Comparison of ENCODE assay signal across 11 cellular contexts in the genomic region with DNA sequence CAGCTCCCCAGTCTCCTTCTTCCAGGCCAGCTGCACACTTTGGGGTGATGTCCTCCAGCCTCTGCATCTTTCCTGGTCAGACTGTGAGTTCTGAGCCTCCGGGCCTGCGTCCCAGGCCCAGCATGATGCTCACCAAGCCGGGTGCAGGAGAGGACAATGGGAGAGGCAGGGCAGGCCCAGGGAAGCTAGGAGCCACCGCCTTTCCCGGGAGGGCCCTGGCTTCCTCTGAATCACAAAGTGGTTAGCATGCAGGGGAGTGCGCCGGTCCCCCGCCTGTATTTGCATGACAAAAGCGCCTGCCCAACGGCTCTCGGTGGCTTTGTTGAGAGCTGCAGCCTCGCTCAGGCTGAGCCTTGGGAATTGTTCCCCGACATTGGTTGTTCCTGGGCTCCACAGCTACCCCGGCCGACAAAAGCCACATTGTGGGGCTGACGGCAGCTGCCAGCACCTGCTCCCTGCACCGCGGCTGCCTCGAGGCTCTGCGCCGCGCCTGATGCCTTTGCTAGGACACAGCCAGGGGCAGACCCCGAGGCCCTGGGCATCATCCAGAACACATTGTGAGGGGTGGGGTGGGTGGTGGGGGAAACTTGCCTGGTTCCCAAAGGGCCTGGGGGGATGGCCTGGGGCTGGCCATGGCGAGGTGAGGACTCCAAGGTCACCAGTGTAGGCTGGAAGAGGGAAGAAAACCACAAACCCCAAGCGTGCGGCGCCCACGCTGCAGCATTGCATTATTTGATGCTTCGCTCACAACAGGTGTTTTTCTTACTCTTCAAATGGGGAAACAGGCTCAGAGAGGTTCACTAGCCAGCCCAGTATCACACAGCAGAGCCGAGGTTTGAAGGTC. TPM values are rescaled to one million over a fixed set of nuclear protein-coding genes. Genes with fewer than 3 reads are reported as not detected.
DNase-seq lines count a peak whose midpoint lies in the region; ATAC-seq lines count a peak whose summit lies in the region.
"Had no signal": no experiment of that assay in that cellular context is flagged by ENCODE, and none has a peak within 500 bp of the region (broad histone marks: within the 10 kb centered on the region; RNA-seq: fewer than 3 reads in every experiment).

No MANE protein-coding gene starts in this region.

- peaks cover 8% of the 10 kb centered on the region for H3K27me3 Mint-ChIP-seq in T-helper 17 cell

- ATAC-seq in T-helper 17 cell (no peak), HG03469 (IDR thresholded peaks at IDR 0.05; ENCODE audit: unreplicated experiment) (no peak), GM19452 (IDR thresholded peaks at IDR 0.05; ENCODE audit: unreplicated experiment) (no peak)
- ATAC-seq: naive thymus-derived CD8-positive, alpha-beta T cell had no signal

- no peaks in the 10 kb centered on the region for H3K36me3 ChIP-seq in iPS DF 6.9 (ENCODE audit: control insufficient read depth, insufficient read depth, low read length)

- no peaks in the 10 kb centered on the region for H3K27me3 ChIP-seq in iPS DF 6.9 (ENCODE audit: control insufficient read depth, insufficient read depth, low read length)

- DNase-seq in NCI-H1105 (lab: John Stamatoyannopoulos, UW) (peak; percentile 52), T-helper 17 cell (no peak), iPS DF 6.9 (ENCODE audit: low read depth, low spot score) (peak; percentile 84), substantia nigra (lab: John Stamatoyannopoulos, UW) (peak in 48 of 49 donors; percentile 57 to 96 (median 88))
- DNase-seq in activated naive CD4-positive, alpha-beta T cell treated with Interleukin-2 at 50 U/mL for 16 hours, result no peak
- DNase-seq: naive thymus-derived CD8-positive, alpha-beta T cell; stimulated activated naive CD4-positive, alpha-beta T cell treated with Interleukin-2 at 50 U/mL for 16 hours had no signal

- peak overlapping the region; percentile 67 for H3K27ac Mint-ChIP-seq in T-helper 17 cell

- H3K36me3 Mint-ChIP-seq in T-helper 17 cell (ENCODE audit: low read depth), result peaks cover 2% of the 10 kb centered on the region
- H3K36me3 Mint-ChIP-seq: naive thymus-derived CD8-positive, alpha-beta T cell had no signal

- H3K4me1 ChIP-seq in iPS DF 6.9 (ENCODE audit: control insufficient read depth, insufficient read depth, low read length), result peaks cover 31% of the 10 kb centered on the region

- H3K27ac ChIP-seq in iPS DF 6.9 (ENCODE audit: low read length) (no peak overlapping the region), substantia nigra (ENCODE audit: low read depth, low read length, poor library complexity, severe bottlenecking) (peak overlapping the region; percentile 98)
- H3K27ac ChIP-seq: VCaP had no signal

- H3K4me3 ChIP-seq in iPS DF 6.9 (ENCODE audit: low read length), result no peak overlapping the region

- no peak overlapping the region for H3K4me3 Mint-ChIP-seq in T-helper 17 cell
- H3K4me3 Mint-ChIP-seq: central memory CD8-positive, alpha-beta T cell had no signal

- H3K4me1 Mint-ChIP-seq in T-helper 17 cell, result peaks cover 28% of the 10 kb centered on the region

- H3K9me3 ChIP-seq in T-helper 17 cell (ENCODE audit: control insufficient read depth, low read length, poor library complexity, severe bottlenecking), result no peaks in the 10 kb centered on the region
- no peaks in the 10 kb centered on the region for H3K9me3 ChIP-seq in iPS DF 6.9 (ENCODE audit: control insufficient read depth, insufficient read depth, low read length)

- no CpG with 5 or more reads among the region's 30 CpGs for WGBS in iPS DF 6.9 (ENCODE audit: insufficient coverage, insufficient read length)

RNA-seq across cellular contexts. Expression of a gene that starts 20.0 kb away (rescaled TPM):
- 100 to 1,000 TPM; 184 to 226 TPM for total RNA-seq in T-helper 17 cell

Comparison
In these comparisons a context has a peak if more than half of its experiments do, and no peak if none do; other contexts are left out.
1. DNase-seq: peak in NCI-H1105 (single experiment), iPS DF 6.9 (single experiment) and substantia nigra (48 of 49); none in T-helper 17 cell (0 of 3) and activated naive CD4-positive, alpha-beta T cell treated with Interleukin-2 at 50 U/mL for 16 hours (single experiment).